Comparison of ENCODE assay signal across 14 cellular contexts in genomic region chr9:107039546-107039945, GRCh38.
A peak's percentile ranks its signal among the peaks of the same experiment; 100 is the strongest.
DNase-seq lines count a peak whose midpoint lies in the region; ATAC-seq and TF ChIP-seq lines count a peak whose summit lies in the region.
"Had no signal": no experiment of that assay in that cellular context is flagged by ENCODE, and none has a peak within 500 bp of the region (broad histone marks: within the 10 kb centered on the region; RNA-seq: fewer than 3 reads in every experiment).

No MANE protein-coding gene starts in this region.

- ATAC-seq in GM21576 (IDR thresholded peaks at IDR 0.05; ENCODE audit: unreplicated experiment): no peak
- ATAC-seq: activated CD4-positive, alpha-beta T cell treated with anti-CD3 and anti-CD28 coated beads for 36 hours; body of pancreas; naive thymus-derived CD4-positive, alpha-beta T cell had no signal

- H3K27ac ChIP-seq in epithelial cell of prostate: no peak overlapping the region
- H3K27ac ChIP-seq in smooth muscle cell (ENCODE audit: low read depth): no peak overlapping the region
- H3K27ac ChIP-seq: body of pancreas, skin epidermis, tibial nerve had no signal

- H2AFZ ChIP-seq in smooth muscle cell (ENCODE audit: low read depth): no peak overlapping the region

- H3K9me3 ChIP-seq in smooth muscle cell (replicated peaks; ENCODE audit: low read depth): no peaks in the 10 kb centered on the region
- H3K9me3 ChIP-seq: body of pancreas, tibial nerve had no signal

- H3K4me2 ChIP-seq in smooth muscle cell: peak overlapping the region; percentile 13

- H4K20me1 ChIP-seq in smooth muscle cell (ENCODE audit: low read depth): no peaks in the 10 kb centered on the region

- no peak overlapping the region for H3K9ac ChIP-seq in smooth muscle cell (ENCODE audit: low read depth)

- peak; percentile 27 for DNase-seq in NCI-H82 (lab: John Stamatoyannopoulos, UW)
- no peak for DNase-seq in NCI-H82 treated with DMSO at 0.1 percent for 48 hours (lab: John Stamatoyannopoulos, UW; ENCODE audit: unreplicated experiment)
- DNase-seq in NCI-H69 (lab: John Stamatoyannopoulos, UW): peak; percentile 90
- DNase-seq in epithelial cell of prostate (ENCODE audit: low read depth, low spot score): peak; percentile 76
- DNase-seq in smooth muscle cell (lab: John Stamatoyannopoulos, UW; ENCODE audit: unreplicated experiment): no peak
- no peak for DNase-seq in NCI-H1105 treated with DMSO at 0.1 percent for 48 hours (lab: John Stamatoyannopoulos, UW)
- DNase-seq in Kasumi-1 (lab: John Stamatoyannopoulos, UW): no peak
- DNase-seq: ACHN; activated CD4-positive, alpha-beta T cell treated with anti-CD3 and anti-CD28 coated beads for 36 hours; body of pancreas; naive thymus-derived CD4-positive, alpha-beta T cell had no signal

- 33% methylated on average over 4 of the region's 4 CpGs for WGBS in smooth muscle cell (ENCODE audit: low lambda C conversion rate)

- no peak overlapping the region for H3K4me3 ChIP-seq in smooth muscle cell
- H3K4me3 ChIP-seq: body of pancreas, skin epidermis, tibial nerve had no signal

- H3K4me1 ChIP-seq in smooth muscle cell (ENCODE audit: low read depth): no peaks in the 10 kb centered on the region
- H3K4me1 ChIP-seq: body of pancreas, tibial nerve had no signal

- no peaks in the 10 kb centered on the region for H3K36me3 ChIP-seq in smooth muscle cell (ENCODE audit: low read depth)
- H3K36me3 ChIP-seq: tibial nerve had no signal

- H3F3A ChIP-seq in smooth muscle cell (ENCODE audit: low read depth): no peaks in the 10 kb centered on the region

- TF ChIP-seq CTCF in smooth muscle cell (IDR thresholded peaks at IDR 0.05; ENCODE audit: borderline replicate concordance, insufficient read depth, poor library complexity, severe bottlenecking): no peak

- H3K27me3 ChIP-seq in smooth muscle cell (ENCODE audit: low read depth): no peaks in the 10 kb centered on the region
- H3K27me3 ChIP-seq: body of pancreas, tibial nerve had no signal

- H3K79me2 ChIP-seq in smooth muscle cell (ENCODE audit: low read depth): no peaks in the 10 kb centered on the region

Comparison
In these comparisons a context has a peak if more than half of its experiments do, and no peak if none do; other contexts are left out.
1. DNase-seq: peak in NCI-H82 (single experiment), NCI-H69 (single experiment) and epithelial cell of prostate (single experiment); none in NCI-H82 treated with DMSO at 0.1 percent for 48 hours (single experiment), smooth muscle cell (single experiment), NCI-H1105 treated with DMSO at 0.1 percent for 48 hours (single experiment) and Kasumi-1 (0 of 2).